Comparison of ENCODE assay signal across 16 cellular contexts in the genomic region with DNA sequence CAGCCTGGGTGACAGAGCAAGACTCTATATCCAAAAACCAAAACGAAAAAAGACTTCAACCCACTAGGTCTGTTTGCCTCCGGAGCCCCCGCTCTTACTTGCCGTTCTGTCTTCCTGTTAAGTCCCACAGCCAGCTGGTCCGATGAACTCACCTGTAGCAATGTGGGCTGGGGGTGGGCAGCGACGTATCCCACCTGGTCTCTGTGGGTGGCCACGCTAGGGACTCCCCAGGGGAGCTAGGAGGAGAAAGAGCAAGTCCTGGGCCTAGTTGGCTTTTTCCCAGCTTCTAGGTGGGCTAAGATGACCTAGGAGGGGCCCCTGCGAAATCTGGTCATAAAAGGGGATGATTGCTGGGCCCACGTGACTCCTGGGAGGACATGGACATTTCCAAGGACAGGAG.
DNase-seq lines count a peak whose midpoint lies in the region; ATAC-seq and TF ChIP-seq lines count a peak whose summit lies in the region.
"Had no signal": no experiment of that assay in that cellular context is flagged by ENCODE, and none has a peak within 500 bp of the region (broad histone marks: within the 10 kb centered on the region; RNA-seq: fewer than 3 reads in every experiment).

No MANE protein-coding gene starts in this region.

- no peaks in the 10 kb centered on the region for H3K36me3 Mint-ChIP-seq in nephron progenitor cell (ENCODE audit: low read depth)
- no peaks in the 10 kb centered on the region for H3K36me3 Mint-ChIP-seq in natural killer cell treated with Interleukin-12 subunit alpha and Interleukin-12 subunit beta and Interleukin-15 and Interleukin-18, amount 100 ng/mL, for 72 hours
- H3K36me3 Mint-ChIP-seq: CD8-positive, alpha-beta T cell had no signal

- H3K4me3 Mint-ChIP-seq in nephron progenitor cell: no peak overlapping the region
- H3K4me3 Mint-ChIP-seq in natural killer cell treated with Interleukin-12 subunit alpha and Interleukin-12 subunit beta and Interleukin-15 and Interleukin-18, amount 100 ng/mL, for 72 hours: no peak overlapping the region
- H3K4me3 Mint-ChIP-seq: B cell; CD8-positive, alpha-beta T cell had no signal

- no peaks in the 10 kb centered on the region for H3K9me3 ChIP-seq in HEK293 (ENCODE audit: control insufficient read depth, insufficient read depth, low read depth, low read length)
- H3K9me3 ChIP-seq: HAP-1 had no signal

- H3K27me3 Mint-ChIP-seq in nephron progenitor cell (ENCODE audit: low read depth, poor library complexity): peaks cover 3% of the 10 kb centered on the region
- peaks cover 5 to 13% of the 10 kb centered on the region in 2 donors for H3K27me3 Mint-ChIP-seq in natural killer cell treated with Interleukin-12 subunit alpha and Interleukin-12 subunit beta and Interleukin-15 and Interleukin-18, amount 100 ng/mL, for 72 hours

- H3K4me1 Mint-ChIP-seq in nephron progenitor cell: peaks cover 6% of the 10 kb centered on the region
- H3K4me1 Mint-ChIP-seq in natural killer cell treated with Interleukin-12 subunit alpha and Interleukin-12 subunit beta and Interleukin-15 and Interleukin-18, amount 100 ng/mL, for 72 hours (ENCODE audit: low read depth in 2 of 2): no peaks in the 10 kb centered on the region

- ATAC-seq in GM21786 (IDR thresholded peaks at IDR 0.05; ENCODE audit: unreplicated experiment): no peak
- no peak for ATAC-seq in natural killer cell treated with Interleukin-12 subunit alpha and Interleukin-12 subunit beta and Interleukin-15 and Interleukin-18, amount 100 ng/mL, for 72 hours
- ATAC-seq: CD8-positive, alpha-beta T cell; GM12878 had no signal

- peak overlapping the region; percentile 32 for H3K27ac Mint-ChIP-seq in nephron progenitor cell
- no peak overlapping the region for H3K27ac Mint-ChIP-seq in natural killer cell treated with Interleukin-12 subunit alpha and Interleukin-12 subunit beta and Interleukin-15 and Interleukin-18, amount 100 ng/mL, for 72 hours
- H3K27ac Mint-ChIP-seq: B cell; CD8-positive, alpha-beta T cell had no signal

- no peak overlapping the region for H3K4me3 ChIP-seq in HEK293 (ENCODE audit: low read depth, low read length)
- H3K4me3 ChIP-seq: BLaER1 treated with 17β-estradiol and CSF1 and Interleukin-3, amounts not matched to agents 10 nM and 100 nM; GM12878; HAP-1 had no signal

- DNase-seq in SK-N-DZ (ENCODE audit: low spot score) (peak; percentile 49), nephron progenitor cell (no peak)
- DNase-seq in effector CD4-positive, alpha-beta T cell: no peak
- DNase-seq in natural killer cell treated with Interleukin-12 subunit alpha and Interleukin-12 subunit beta and Interleukin-15 and Interleukin-18, amount 100 ng/mL, for 72 hours (ENCODE audit: low spot score): no peak
- DNase-seq: CD8-positive, alpha-beta T cell; COR-L47; DMS 273 treated with DMSO at 0.1 percent for 48 hours; DMS53; DND-41; EL had no signal

- no peak for TF ChIP-seq CTCF in HEK293 (tag by site-specific recombination; IDR thresholded peaks at IDR 0.05)
- no peak for TF ChIP-seq CTCF in nephron progenitor cell (IDR thresholded peaks at IDR 0.05)

- H3K36me3 ChIP-seq in HEK293 (ENCODE audit: control insufficient read depth in 2 of 2, insufficient read depth in 1 of 2, low read length in 2 of 2): no peaks in the 10 kb centered on the region
- H3K36me3 ChIP-seq: BLaER1 treated with 17β-estradiol and CSF1 and Interleukin-3, amounts not matched to agents 10 nM and 100 nM; HAP-1 had no signal

- H3K9me3 Mint-ChIP-seq in nephron progenitor cell: peaks cover 1% of the 10 kb centered on the region
- no peaks in the 10 kb centered on the region for H3K9me3 Mint-ChIP-seq in natural killer cell treated with Interleukin-12 subunit alpha and Interleukin-12 subunit beta and Interleukin-15 and Interleukin-18, amount 100 ng/mL, for 72 hours
- H3K9me3 Mint-ChIP-seq: CD8-positive, alpha-beta T cell had no signal

- H3K27ac ChIP-seq in HEK293 (ENCODE audit: extremely low read depth, low read depth, low read length): no peak overlapping the region
- H3K27ac ChIP-seq: BLaER1 treated with 17β-estradiol and CSF1 and Interleukin-3, amounts not matched to agents 10 nM and 100 nM had no signal

- no peaks in the 10 kb centered on the region for H3K4me1 ChIP-seq in HEK293 (ENCODE audit: control insufficient read depth, insufficient read depth, low read length)
- H3K4me1 ChIP-seq: HAP-1 had no signal

- CTCF ChIA-PET in HEK293 (lab: Yijun Ruan, JAX): no interaction called here

- POLR2A ChIA-PET in HEK293 (lab: Yijun Ruan, JAX): no interaction called here

TF ChIP-seq in HEK293, 187 proteins besides CTCF, POLR2A, EP300 and RAD21:
- no peak for TF ChIP-seq YY1 (tag by site-specific recombination; IDR thresholded peaks at IDR 0.05)
- TF ChIP-seq EGR2 (tag by site-specific recombination; IDR thresholded peaks at IDR 0.05; ENCODE audit: low read depth): peak; percentile 10; the same call in 1 of the 2 replicates
